ENCODE assay signal across 10 cellular contexts in genomic region chr21:41630249-41630648, GRCh38.
DNase-seq lines count a peak whose midpoint lies in the region; ATAC-seq, FAIRE-seq and TF ChIP-seq lines count a peak whose summit lies in the region.
"Had no signal": no experiment of that assay in that cellular context is flagged by ENCODE, and none has a peak within 500 bp of the region (broad histone marks: within the 10 kb centered on the region; RNA-seq: fewer than 3 reads in every experiment).

No MANE protein-coding gene starts in this region.

- dilution Hi-C loops in mammary epithelial cell (cut with HindIII; ENCODE audit: low sequenced_read_pairs), result no loop called here

- H3K4me2 ChIP-seq in mammary epithelial cell (ENCODE audit: insufficient read depth, low read depth, low read length), result peak overlapping the region; percentile 3

- no peak for FAIRE-seq in GM12892 (lab: Jason Lieb, UNC)

- peak overlapping the region; percentile 5 for H2AFZ ChIP-seq in mammary epithelial cell (ENCODE audit: low read depth, low read length)

- in situ Hi-C loops in mammary epithelial cell (cut with MboI; ENCODE audit: low sequenced_read_pairs in 2 of 2), result no loop called here

- DNase-seq in AG10803 (ENCODE audit: low read depth) (peak; percentile 100), HT1080 (ENCODE audit: low read depth) (peak; percentile 99), mammary epithelial cell (peak; percentile 99), myocyte (ENCODE audit: low read depth) (peak; percentile 97), GM12892 (ENCODE audit: insufficient read length) (no peak)
- no peak for DNase-seq in activated effector memory CD4-positive, alpha-beta T cell treated with anti-CD3 and anti-CD28 coated beads, Interleukin-2, amount 50 U/mL, for 16 hours
- DNase-seq: activated T-cell treated with anti-CD3 and anti-CD28 coated beads, Interleukin-2, amount 50 U/mL, for 24 hours; NCI-H1694 had no signal

- peaks cover 49% of the 10 kb centered on the region for H3K4me1 ChIP-seq in mammary epithelial cell (ENCODE audit: insufficient read depth, low read length)

- H3K27me3 ChIP-seq in mammary epithelial cell (ENCODE audit: insufficient read depth, low read length), result no peaks in the 10 kb centered on the region

- H4K20me1 ChIP-seq in mammary epithelial cell (ENCODE audit: insufficient read depth, low read length), result no peaks in the 10 kb centered on the region

- H3K79me2 ChIP-seq in mammary epithelial cell (ENCODE audit: insufficient read depth, low read length), result no peaks in the 10 kb centered on the region

- peaks cover 4% of the 10 kb centered on the region for H3K9me3 ChIP-seq in mammary epithelial cell (replicated peaks; ENCODE audit: insufficient read depth, low read length)

- 17% methylated on average over 12 of the region's 14 CpGs for WGBS in mammary epithelial cell (ENCODE audit: low coverage, missing lambda C conversion rate)

- H3K27ac ChIP-seq in mammary epithelial cell (ENCODE audit: insufficient read depth, low read depth, low read length), result peak overlapping the region; percentile 78

- intact Hi-C loops in mammary epithelial cell (cut with micrococcal nuclease), result loop anchor here (1.0 to 5.0 kb wide), 4 partner anchors 15 to 302 kb away; no protein-coding TSS in a partner anchor

- H3K4me3 ChIP-seq in AG10803 (ENCODE audit: low read length), result no peak overlapping the region
- no peak overlapping the region for H3K4me3 ChIP-seq in mammary epithelial cell (replicated peaks in 1 of 3; ENCODE audit: insufficient read depth in 1 of 3, low read depth in 2 of 3, low read length in 3 of 3)

- CTCF ChIA-PET in mammary epithelial cell (lab: Charles Lee; ENCODE audit: low non-redundant PET), result interaction anchor here (0.6 kb wide), 1 partner anchor 20 kb away, joined by 3 read pairs; no protein-coding TSS in a partner anchor

- peak overlapping the region; percentile 24 for H3K9ac ChIP-seq in mammary epithelial cell (ENCODE audit: insufficient read depth, low read length)

- no peak for TF ChIP-seq CTCF in AG10803 (conservative IDR thresholded peaks at IDR 0.05; ENCODE audit: low read length)
- TF ChIP-seq CTCF in mammary epithelial cell (conservative IDR thresholded peaks at IDR 0.05 in 1 of 2, IDR thresholded peaks at IDR 0.05 in 1 of 2; ENCODE audit: extremely low read depth in 1 of 2, insufficient read depth in 1 of 2, low read depth in 1 of 2, low read length in 2 of 2), result no peak

- ATAC-seq in GM18858 (IDR thresholded peaks at IDR 0.05; ENCODE audit: unreplicated experiment), result no peak
- ATAC-seq in HG03457 (IDR thresholded peaks at IDR 0.05; ENCODE audit: unreplicated experiment), result no peak

- H3K36me3 ChIP-seq in mammary epithelial cell (ENCODE audit: insufficient read depth, low read length), result no peaks in the 10 kb centered on the region

- TF ChIP-seq POLR2A in GM12892 (IDR thresholded peaks at IDR 0.05; ENCODE audit: low read depth, low read length), result no peak

- BruUV-seq in mammary epithelial cell (replicated peaks; lab: Mats Ljungman, UMichigan), result no TSS peak

Comparison
In these comparisons a context has a peak if more than half of its experiments do, and no peak if none do; other contexts are left out.
1. DNase-seq: peak in AG10803 (single experiment), HT1080 (single experiment), mammary epithelial cell (single experiment) and myocyte (single experiment); none in activated effector memory CD4-positive, alpha-beta T cell treated with anti-CD3 and anti-CD28 coated beads, Interleukin-2, amount 50 U/mL, for 16 hours (single experiment) and GM12892 (single experiment).